Comparison of ENCODE assay signal across 8 cellular contexts in genomic region chr15:39458131-39458530, GRCh38.
"Had no signal": no experiment of that assay in that cellular context is flagged by ENCODE, and none has a peak within 500 bp of the region (broad histone marks: within the 10 kb centered on the region; RNA-seq: fewer than 3 reads in every experiment).

No MANE protein-coding gene starts in this region.

- FAIRE-seq: G401.6, GM12878, GM12891, GM12892, GM18507, GM19239 had no signal

- DNase-seq: GDM1, GF-D8 had no signal

- ATAC-seq: GM12878 had no signal

- H3K4me3 ChIP-seq: GM12878 had no signal
